Comparison of ENCODE assay signal across 1 cellular context in the genomic region with DNA sequence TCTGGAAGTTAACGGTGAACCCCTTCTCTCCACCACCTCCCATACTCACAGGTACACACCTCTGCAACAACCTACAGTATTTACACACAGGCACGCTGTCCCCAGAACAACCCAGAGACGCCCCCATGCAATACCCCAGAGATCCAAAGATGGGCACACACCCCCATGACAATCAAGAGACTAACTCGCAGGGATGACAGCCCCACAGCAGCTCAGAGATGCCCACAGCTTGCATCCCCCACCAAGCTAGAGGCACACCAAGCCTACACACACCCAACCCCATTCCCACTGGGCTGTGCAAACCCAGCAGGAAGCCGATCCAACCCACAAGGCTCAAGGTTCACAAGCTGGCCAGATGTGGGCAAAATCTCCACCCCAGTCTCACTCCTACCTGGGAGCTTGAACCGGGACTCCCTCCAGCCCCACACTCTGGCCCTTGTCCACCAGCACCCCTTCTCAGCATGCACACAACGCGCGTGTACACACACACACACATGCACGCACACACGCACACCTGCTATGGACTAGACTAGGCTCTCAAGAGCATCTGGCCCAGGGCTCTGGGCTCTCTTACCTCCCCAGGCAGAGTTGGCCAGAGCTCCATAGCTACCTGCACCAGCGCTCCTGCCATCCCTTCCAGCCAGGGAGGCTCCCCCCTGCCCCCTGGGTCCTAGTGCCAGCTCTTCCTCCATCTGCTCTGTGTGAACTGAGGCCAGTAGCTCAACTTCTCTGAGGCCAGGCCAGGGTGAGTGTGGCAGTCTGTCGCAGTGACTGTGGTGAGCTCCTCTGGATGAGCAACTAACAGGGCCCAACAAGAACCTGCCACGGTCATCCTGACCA.
TF ChIP-seq lines count a peak whose summit lies in the region.

No MANE protein-coding gene starts in this region.

TF ChIP-seq in HepG2, 621 proteins besides CTCF, POLR2A, EP300 and RAD21 (continued from another document and continues in another):
- TF ChIP-seq, protein P1, sequence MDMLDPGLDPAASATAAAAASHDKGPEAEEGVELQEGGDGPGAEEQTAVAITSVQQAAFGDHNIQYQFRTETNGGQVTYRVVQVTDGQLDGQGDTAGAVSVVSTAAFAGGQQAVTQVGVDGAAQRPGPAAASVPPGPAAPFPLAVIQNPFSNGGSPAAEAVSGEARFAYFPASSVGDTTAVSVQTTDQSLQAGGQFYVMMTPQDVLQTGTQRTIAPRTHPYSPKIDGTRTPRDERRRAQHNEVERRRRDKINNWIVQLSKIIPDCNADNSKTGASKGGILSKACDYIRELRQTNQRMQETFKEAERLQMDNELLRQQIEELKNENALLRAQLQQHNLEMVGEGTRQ (IDR thresholded peaks at IDR 0.05; ENCODE audit: low read depth, low read length), result no peak
- TF ChIP-seq, protein P1 (CRISPR knock-in tag; IDR thresholded peaks at IDR 0.05; ENCODE audit: borderline replicate concordance), result no peak
- TF ChIP-seq SYNCRIP (IDR thresholded peaks at IDR 0.05; ENCODE audit: insufficient read depth, low read depth, low read length) (no peak), LCORL (IDR thresholded peaks at IDR 0.05) (peak; percentile 6; the same call in 1 of the 2 replicates), LCORL (CRISPR knock-in tag; IDR thresholded peaks at IDR 0.05) (peak; percentile 62; the same call in 1 of the 2 replicates), NR2F2 (IDR thresholded peaks at IDR 0.05; ENCODE audit: borderline replicate concordance, low read depth) (no peak), KDM4B (CRISPR knock-in tag; IDR thresholded peaks at IDR 0.05) (no peak; the same call in 1 of the 2 replicates), ZNF709 (CRISPR knock-in tag; IDR thresholded peaks at IDR 0.05) (no peak), TBL1XR1 (IDR thresholded peaks at IDR 0.05; ENCODE audit: borderline replicate concordance, low read length, partially characterized antibody) (no peak), NFIB (CRISPR knock-in tag; IDR thresholded peaks at IDR 0.05; ENCODE audit: borderline replicate concordance) (no peak), ZNF766 (CRISPR knock-in tag; IDR thresholded peaks at IDR 0.05; ENCODE audit: borderline replicate concordance) (no peak; the same call in 1 of the 2 replicates), ONECUT2 (CRISPR knock-in tag; IDR thresholded peaks at IDR 0.05) (0 out of 2 replicates have a peak, but pooled peaks have one; percentile 25), ZBTB3 (CRISPR knock-in tag; IDR thresholded peaks at IDR 0.05; ENCODE audit: borderline replicate concordance, low read depth) (no peak), BHLHE40 (IDR thresholded peaks at IDR 0.05; ENCODE audit: low read length) (no peak), TCF7L2 (IDR thresholded peaks at IDR 0.05; ENCODE audit: low read depth, low read length) (no peak), ZNF20 (CRISPR knock-in tag; IDR thresholded peaks at IDR 0.05) (no peak), ZFP36L2 (CRISPR knock-in tag; IDR thresholded peaks at IDR 0.05) (no peak), EEA1 (CRISPR knock-in tag; IDR thresholded peaks at IDR 0.05; ENCODE audit: borderline replicate concordance) (no peak), FOXA1 (IDR thresholded peaks at IDR 0.05) (no peak), FOXA1 (CRISPR knock-in tag; IDR thresholded peaks at IDR 0.05) (0 out of 2 replicates have a peak, but pooled peaks have one; percentile 35), SNRNP70 (IDR thresholded peaks at IDR 0.05; ENCODE audit: low read depth, low read length) (no peak), ZNF567 (CRISPR knock-in tag; IDR thresholded peaks at IDR 0.05; ENCODE audit: borderline replicate concordance) (no peak), ZNF10 (CRISPR knock-in tag; IDR thresholded peaks at IDR 0.05; ENCODE audit: borderline replicate concordance, low read depth) (no peak), ZNF382 (CRISPR knock-in tag; IDR thresholded peaks at IDR 0.05; ENCODE audit: borderline replicate concordance) (no peak), RFXAP (CRISPR knock-in tag; IDR thresholded peaks at IDR 0.05; ENCODE audit: borderline replicate concordance) (peak; percentile 22; the same call in 1 of the 2 replicates), PITX1 (CRISPR knock-in tag; IDR thresholded peaks at IDR 0.05) (peak; percentile 75), ZNF672 (CRISPR knock-in tag; IDR thresholded peaks at IDR 0.05) (no peak), TBX2 (CRISPR knock-in tag; IDR thresholded peaks at IDR 0.05; ENCODE audit: borderline replicate concordance) (peak; percentile 24; the same call in 1 of the 2 replicates), SNAI1 (CRISPR knock-in tag; IDR thresholded peaks at IDR 0.05; ENCODE audit: borderline replicate concordance) (no peak), PHB2 (IDR thresholded peaks at IDR 0.05; ENCODE audit: partially characterized antibody) (no peak), ZNF660 (CRISPR knock-in tag; IDR thresholded peaks at IDR 0.05; ENCODE audit: borderline replicate concordance, low read depth) (no peak; the same call in 1 of the 2 replicates), HMGA1 (CRISPR knock-in tag; conservative IDR thresholded peaks at IDR 0.05) (no peak), KAT8 (CRISPR knock-in tag; IDR thresholded peaks at IDR 0.05) (no peak; the same call in 1 of the 2 replicates), SOX5 (CRISPR knock-in tag; IDR thresholded peaks at IDR 0.05; ENCODE audit: borderline replicate concordance) (peak; percentile 5; the same call in 1 of the 2 replicates), ZNF615 (CRISPR knock-in tag; IDR thresholded peaks at IDR 0.05; ENCODE audit: borderline replicate concordance) (no peak), GATAD2A (CRISPR knock-in tag; IDR thresholded peaks at IDR 0.05) (peak; percentile 14; the same call in 1 of the 2 replicates), NFYC (CRISPR knock-in tag; IDR thresholded peaks at IDR 0.05) (no peak), ZSCAN12 (CRISPR knock-in tag; IDR thresholded peaks at IDR 0.05) (0 out of 2 replicates have a peak, but pooled peaks have one; percentile 34), MEIS2 (CRISPR knock-in tag; IDR thresholded peaks at IDR 0.05) (no peak), SALL2 (CRISPR knock-in tag; IDR thresholded peaks at IDR 0.05) (peak; percentile 59; the same call in 1 of the 2 replicates), FOSL1 (CRISPR knock-in tag; IDR thresholded peaks at IDR 0.05; ENCODE audit: borderline replicate concordance) (no peak), HOXA9 (CRISPR knock-in tag; IDR thresholded peaks at IDR 0.05; ENCODE audit: borderline replicate concordance) (no peak), RORA (CRISPR knock-in tag; IDR thresholded peaks at IDR 0.05) (no peak), ZNF724P (CRISPR knock-in tag; IDR thresholded peaks at IDR 0.05; ENCODE audit: borderline replicate concordance) (no peak), PCBP2 (optimal IDR thresholded peaks at IDR 0.05; ENCODE audit: low read depth, low read length, poor library complexity, severe bottlenecking) (no peak)
- TF ChIP-seq, protein P2, sequence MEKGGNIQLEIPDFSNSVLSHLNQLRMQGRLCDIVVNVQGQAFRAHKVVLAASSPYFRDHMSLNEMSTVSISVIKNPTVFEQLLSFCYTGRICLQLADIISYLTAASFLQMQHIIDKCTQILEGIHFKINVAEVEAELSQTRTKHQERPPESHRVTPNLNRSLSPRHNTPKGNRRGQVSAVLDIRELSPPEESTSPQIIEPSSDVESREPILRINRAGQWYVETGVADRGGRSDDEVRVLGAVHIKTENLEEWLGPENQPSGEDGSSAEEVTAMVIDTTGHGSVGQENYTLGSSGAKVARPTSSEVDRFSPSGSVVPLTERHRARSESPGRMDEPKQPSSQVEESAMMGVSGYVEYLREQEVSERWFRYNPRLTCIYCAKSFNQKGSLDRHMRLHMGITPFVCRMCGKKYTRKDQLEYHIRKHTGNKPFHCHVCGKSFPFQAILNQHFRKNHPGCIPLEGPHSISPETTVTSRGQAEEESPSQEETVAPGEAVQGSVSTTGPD (CRISPR knock-in tag; IDR thresholded peaks at IDR 0.05), result no peak
- TF ChIP-seq, protein P3, sequence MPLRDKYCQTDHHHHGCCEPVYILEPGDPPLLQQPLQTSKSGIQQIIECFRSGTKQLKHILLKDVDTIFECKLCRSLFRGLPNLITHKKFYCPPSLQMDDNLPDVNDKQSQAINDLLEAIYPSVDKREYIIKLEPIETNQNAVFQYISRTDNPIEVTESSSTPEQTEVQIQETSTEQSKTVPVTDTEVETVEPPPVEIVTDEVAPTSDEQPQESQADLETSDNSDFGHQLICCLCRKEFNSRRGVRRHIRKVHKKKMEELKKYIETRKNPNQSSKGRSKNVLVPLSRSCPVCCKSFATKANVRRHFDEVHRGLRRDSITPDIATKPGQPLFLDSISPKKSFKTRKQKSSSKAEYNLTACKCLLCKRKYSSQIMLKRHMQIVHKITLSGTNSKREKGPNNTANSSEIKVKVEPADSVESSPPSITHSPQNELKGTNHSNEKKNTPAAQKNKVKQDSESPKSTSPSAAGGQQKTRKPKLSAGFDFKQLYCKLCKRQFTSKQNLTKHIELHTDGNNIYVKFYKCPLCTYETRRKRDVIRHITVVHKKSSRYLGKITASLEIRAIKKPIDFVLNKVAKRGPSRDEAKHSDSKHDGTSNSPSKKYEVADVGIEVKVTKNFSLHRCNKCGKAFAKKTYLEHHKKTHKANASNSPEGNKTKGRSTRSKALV (CRISPR knock-in tag; IDR thresholded peaks at IDR 0.05), result no peak
- TF ChIP-seq, protein P4, sequence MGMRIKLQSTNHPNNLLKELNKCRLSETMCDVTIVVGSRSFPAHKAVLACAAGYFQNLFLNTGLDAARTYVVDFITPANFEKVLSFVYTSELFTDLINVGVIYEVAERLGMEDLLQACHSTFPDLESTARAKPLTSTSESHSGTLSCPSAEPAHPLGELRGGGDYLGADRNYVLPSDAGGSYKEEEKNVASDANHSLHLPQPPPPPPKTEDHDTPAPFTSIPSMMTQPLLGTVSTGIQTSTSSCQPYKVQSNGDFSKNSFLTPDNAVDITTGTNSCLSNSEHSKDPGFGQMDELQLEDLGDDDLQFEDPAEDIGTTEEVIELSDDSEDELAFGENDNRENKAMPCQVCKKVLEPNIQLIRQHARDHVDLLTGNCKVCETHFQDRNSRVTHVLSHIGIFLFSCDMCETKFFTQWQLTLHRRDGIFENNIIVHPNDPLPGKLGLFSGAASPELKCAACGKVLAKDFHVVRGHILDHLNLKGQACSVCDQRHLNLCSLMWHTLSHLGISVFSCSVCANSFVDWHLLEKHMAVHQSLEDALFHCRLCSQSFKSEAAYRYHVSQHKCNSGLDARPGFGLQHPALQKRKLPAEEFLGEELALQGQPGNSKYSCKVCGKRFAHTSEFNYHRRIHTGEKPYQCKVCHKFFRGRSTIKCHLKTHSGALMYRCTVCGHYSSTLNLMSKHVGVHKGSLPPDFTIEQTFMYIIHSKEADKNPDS (CRISPR knock-in tag; IDR thresholded peaks at IDR 0.05), result no peak
- TF ChIP-seq, protein P5, sequence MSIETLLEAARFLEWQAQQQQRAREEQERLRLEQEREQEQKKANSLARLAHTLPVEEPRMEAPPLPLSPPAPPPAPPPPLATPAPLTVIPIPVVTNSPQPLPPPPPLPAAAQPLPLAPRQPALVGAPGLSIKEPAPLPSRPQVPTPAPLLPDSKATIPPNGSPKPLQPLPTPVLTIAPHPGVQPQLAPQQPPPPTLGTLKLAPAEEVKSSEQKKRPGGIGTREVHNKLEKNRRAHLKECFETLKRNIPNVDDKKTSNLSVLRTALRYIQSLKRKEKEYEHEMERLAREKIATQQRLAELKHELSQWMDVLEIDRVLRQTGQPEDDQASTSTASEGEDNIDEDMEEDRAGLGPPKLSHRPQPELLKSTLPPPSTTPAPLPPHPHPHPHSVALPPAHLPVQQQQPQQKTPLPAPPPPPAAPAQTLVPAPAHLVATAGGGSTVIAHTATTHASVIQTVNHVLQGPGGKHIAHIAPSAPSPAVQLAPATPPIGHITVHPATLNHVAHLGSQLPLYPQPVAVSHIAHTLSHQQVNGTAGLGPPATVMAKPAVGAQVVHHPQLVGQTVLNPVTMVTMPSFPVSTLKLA (IDR thresholded peaks at IDR 0.05), result no peak
- TF ChIP-seq, protein P6, sequence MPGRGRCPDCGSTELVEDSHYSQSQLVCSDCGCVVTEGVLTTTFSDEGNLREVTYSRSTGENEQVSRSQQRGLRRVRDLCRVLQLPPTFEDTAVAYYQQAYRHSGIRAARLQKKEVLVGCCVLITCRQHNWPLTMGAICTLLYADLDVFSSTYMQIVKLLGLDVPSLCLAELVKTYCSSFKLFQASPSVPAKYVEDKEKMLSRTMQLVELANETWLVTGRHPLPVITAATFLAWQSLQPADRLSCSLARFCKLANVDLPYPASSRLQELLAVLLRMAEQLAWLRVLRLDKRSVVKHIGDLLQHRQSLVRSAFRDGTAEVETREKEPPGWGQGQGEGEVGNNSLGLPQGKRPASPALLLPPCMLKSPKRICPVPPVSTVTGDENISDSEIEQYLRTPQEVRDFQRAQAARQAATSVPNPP (CRISPR knock-in tag; IDR thresholded peaks at IDR 0.05), result no peak
- TF ChIP-seq, protein P7, sequence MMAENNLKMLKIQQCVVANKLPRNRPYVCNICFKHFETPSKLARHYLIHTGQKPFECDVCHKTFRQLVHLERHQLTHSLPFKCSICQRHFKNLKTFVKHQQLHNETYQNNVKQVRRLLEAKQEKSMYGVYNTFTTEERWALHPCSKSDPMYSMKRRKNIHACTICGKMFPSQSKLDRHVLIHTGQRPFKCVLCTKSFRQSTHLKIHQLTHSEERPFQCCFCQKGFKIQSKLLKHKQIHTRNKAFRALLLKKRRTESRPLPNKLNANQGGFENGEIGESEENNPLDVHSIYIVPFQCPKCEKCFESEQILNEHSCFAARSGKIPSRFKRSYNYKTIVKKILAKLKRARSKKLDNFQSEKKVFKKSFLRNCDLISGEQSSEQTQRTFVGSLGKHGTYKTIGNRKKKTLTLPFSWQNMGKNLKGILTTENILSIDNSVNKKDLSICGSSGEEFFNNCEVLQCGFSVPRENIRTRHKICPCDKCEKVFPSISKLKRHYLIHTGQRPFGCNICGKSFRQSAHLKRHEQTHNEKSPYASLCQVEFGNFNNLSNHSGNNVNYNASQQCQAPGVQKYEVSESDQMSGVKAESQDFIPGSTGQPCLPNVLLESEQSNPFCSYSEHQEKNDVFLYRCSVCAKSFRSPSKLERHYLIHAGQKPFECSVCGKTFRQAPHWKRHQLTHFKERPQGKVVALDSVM (CRISPR knock-in tag; IDR thresholded peaks at IDR 0.05), result peak; percentile 82
- TF ChIP-seq, protein P8, sequence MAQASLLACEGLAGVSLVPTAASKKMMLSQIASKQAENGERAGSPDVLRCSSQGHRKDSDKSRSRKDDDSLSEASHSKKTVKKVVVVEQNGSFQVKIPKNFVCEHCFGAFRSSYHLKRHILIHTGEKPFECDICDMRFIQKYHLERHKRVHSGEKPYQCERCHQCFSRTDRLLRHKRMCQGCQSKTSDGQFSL (CRISPR knock-in tag; IDR thresholded peaks at IDR 0.05), result peak; percentile 57; the same call in 1 of the 2 replicates
- TF ChIP-seq, protein P9, sequence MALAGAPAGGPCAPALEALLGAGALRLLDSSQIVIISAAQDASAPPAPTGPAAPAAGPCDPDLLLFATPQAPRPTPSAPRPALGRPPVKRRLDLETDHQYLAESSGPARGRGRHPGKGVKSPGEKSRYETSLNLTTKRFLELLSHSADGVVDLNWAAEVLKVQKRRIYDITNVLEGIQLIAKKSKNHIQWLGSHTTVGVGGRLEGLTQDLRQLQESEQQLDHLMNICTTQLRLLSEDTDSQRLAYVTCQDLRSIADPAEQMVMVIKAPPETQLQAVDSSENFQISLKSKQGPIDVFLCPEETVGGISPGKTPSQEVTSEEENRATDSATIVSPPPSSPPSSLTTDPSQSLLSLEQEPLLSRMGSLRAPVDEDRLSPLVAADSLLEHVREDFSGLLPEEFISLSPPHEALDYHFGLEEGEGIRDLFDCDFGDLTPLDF (CRISPR knock-in tag; IDR thresholded peaks at IDR 0.05), result no peak
